ENCODE assay signal across 8 cellular contexts in the genomic region with DNA sequence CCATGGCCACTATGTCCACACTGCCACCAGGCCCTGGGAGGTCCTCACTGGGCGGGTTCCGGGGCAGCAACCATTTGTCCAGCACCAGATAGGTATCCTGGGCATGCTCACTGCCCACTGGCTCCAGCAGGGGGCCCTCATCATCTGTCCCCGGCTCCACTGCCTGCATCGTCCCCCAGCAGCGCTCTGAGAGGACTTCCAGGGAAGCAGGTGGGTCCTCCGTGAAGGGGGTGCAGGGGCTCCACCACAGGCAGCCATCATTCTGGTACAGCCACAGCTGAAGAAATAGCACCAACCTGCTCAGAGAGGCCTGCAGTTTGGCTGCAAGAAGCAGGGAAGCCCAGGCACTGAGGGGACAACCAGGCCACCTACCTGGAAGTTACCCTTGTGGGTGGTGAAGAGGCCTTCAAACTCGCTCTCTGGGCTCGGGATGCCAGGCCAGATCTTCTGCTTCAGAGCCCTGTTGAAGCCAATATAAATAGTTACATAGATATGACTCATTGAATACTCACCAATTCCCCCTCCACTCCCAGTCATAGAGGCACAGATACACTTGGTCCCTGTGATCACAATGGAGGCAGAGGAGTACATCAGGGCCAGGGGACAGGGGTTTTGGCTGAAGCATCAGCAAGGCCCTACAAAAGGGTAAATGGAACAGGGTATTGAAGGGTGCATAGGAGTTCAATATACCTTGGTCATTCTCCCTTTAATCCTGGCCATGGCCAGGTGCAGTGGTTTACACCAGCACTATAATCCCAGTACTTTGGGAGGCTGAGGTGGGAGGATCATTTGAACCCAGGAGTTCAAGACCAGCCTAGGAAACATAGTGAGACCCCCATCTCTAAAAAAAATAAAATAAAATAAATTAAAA. TPM values are rescaled to one million over a fixed set of nuclear protein-coding genes. Genes with fewer than 3 reads are reported as not detected.
DNase-seq lines count a peak whose midpoint lies in the region; ATAC-seq and TF ChIP-seq lines count a peak whose summit lies in the region.

No MANE protein-coding gene starts in this region.

- H3K9me3 Mint-ChIP-seq in activated naive CD4-positive, alpha-beta T cell treated with anti-CD3 and anti-CD28 coated beads for 36 hours: no peaks in the 10 kb centered on the region

- peaks cover 11% of the 10 kb centered on the region for H3K36me3 Mint-ChIP-seq in activated naive CD4-positive, alpha-beta T cell treated with anti-CD3 and anti-CD28 coated beads for 36 hours (ENCODE audit: low read depth)

- no peak for ATAC-seq in GM21825 (IDR thresholded peaks at IDR 0.05; ENCODE audit: unreplicated experiment)

- H3K9me3 ChIP-seq in uterus: no peaks in the 10 kb centered on the region

- H3K27ac Mint-ChIP-seq in activated naive CD4-positive, alpha-beta T cell treated with anti-CD3 and anti-CD28 coated beads for 36 hours: peak overlapping the region; percentile 14

- peak overlapping the region; percentile 63 to 93 for H3K27ac ChIP-seq in uterus

- peaks cover 8% of the 10 kb centered on the region for H3K27me3 Mint-ChIP-seq in activated naive CD4-positive, alpha-beta T cell treated with anti-CD3 and anti-CD28 coated beads for 36 hours (ENCODE audit: low read depth)

- TF ChIP-seq CTCF in astrocyte of the cerebellum (IDR thresholded peaks at IDR 0.05; ENCODE audit: low read depth, low read length, missing control alignments) (peak; percentile 61), kidney epithelial cell (IDR thresholded peaks at IDR 0.05; ENCODE audit: insufficient read depth, low read length, poor library complexity, severe bottlenecking) (peak; percentile 63), uterus (IDR thresholded peaks at IDR 0.05) (peak; percentile 21 to 32 (median 31))

- H3K4me1 Mint-ChIP-seq in activated naive CD4-positive, alpha-beta T cell treated with anti-CD3 and anti-CD28 coated beads for 36 hours (ENCODE audit: low read depth): peaks cover 54% of the 10 kb centered on the region

- H3K4me3 ChIP-seq in astrocyte of the cerebellum (ENCODE audit: low read depth, low read length) (no peak overlapping the region), kidney epithelial cell (ENCODE audit: low read depth, low read length) (no peak overlapping the region), uterus (no peak overlapping the region)

- H3K4me3 Mint-ChIP-seq in activated naive CD4-positive, alpha-beta T cell treated with anti-CD3 and anti-CD28 coated beads for 36 hours: peak overlapping the region; percentile 19

- peak; percentile 30 for DNase-seq in activated naive CD4-positive, alpha-beta T cell treated with anti-CD3 and anti-CD28 coated beads for 36 hours
- DNase-seq in activated naive CD4-positive, alpha-beta T cell treated with anti-CD3 and anti-CD28 coated beads, Interleukin-2, amount 50 U/mL, for 16 hours: no peak
- DNase-seq in NCI-H510A (lab: John Stamatoyannopoulos, UW) (peak; percentile 36), astrocyte of the cerebellum (ENCODE audit: low read depth) (no peak), kidney epithelial cell (ENCODE audit: low read depth) (no peak), uterus (no peak), 8988T (no peak)

- TF ChIP-seq POLR2A in uterus (IDR thresholded peaks at IDR 0.05): no peak

- CTCF ChIA-PET in activated naive CD4-positive, alpha-beta T cell treated with anti-CD3 and anti-CD28 coated beads for 36 hours (lab: Charles Lee): no interaction called here

- no peaks in the 10 kb centered on the region for H3K36me3 ChIP-seq in kidney epithelial cell (ENCODE audit: control insufficient read depth, insufficient read depth, low read length)
- H3K36me3 ChIP-seq in uterus: no peaks in the 10 kb centered on the region

- peaks cover 12 to 23% of the 10 kb centered on the region in 2 donors for H3K4me1 ChIP-seq in uterus

- in situ Hi-C loops in astrocyte of the cerebellum (cut with HindIII; ENCODE audit: low sequenced_read_pairs): no loop called here

- intact Hi-C loops in activated naive CD4-positive, alpha-beta T cell treated with anti-CD3 and anti-CD28 coated beads for 36 hours (cut with micrococcal nuclease): loop anchor here (10.0 kb wide), 1 partner anchor 724 kb away; the partner anchor contains the start of gene ILF3
- intact Hi-C loops in uterus (cut with DNase I; ENCODE audit: low total_unique reads): no loop called here

- H3K27me3 ChIP-seq in kidney epithelial cell (ENCODE audit: control insufficient read depth, insufficient read depth, low read length): peaks cover 12% of the 10 kb centered on the region
- peaks cover 12 to 18% of the 10 kb centered on the region in 2 donors for H3K27me3 ChIP-seq in uterus

RNA-seq across cellular contexts. Expression of gene SWSAP1, which starts 4.1 kb away (rescaled TPM):
- total RNA-seq in activated naive CD4-positive, alpha-beta T cell treated with anti-CD3 and anti-CD28 coated beads for 36 hours: 1 to 10 TPM; 1.1 to 2.1 TPM
- total RNA-seq in kidney epithelial cell: 2.9 and 4.0 TPM in 2 replicates
- 1 to 10 TPM in 1 of 4 donors, under 1 TPM in 3; 0.48 to 3.5 (median 0.68) TPM for total RNA-seq in uterus

RNA-seq across cellular contexts. Expression of gene EPOR, which starts 5.6 kb away (rescaled TPM):
- 1 to 10 TPM; 3.9 to 4.3 TPM for total RNA-seq in activated naive CD4-positive, alpha-beta T cell treated with anti-CD3 and anti-CD28 coated beads for 36 hours
- 3.0 and 4.4 TPM in 2 replicates for total RNA-seq in kidney epithelial cell
- total RNA-seq in uterus: 1 to 10 TPM; 1.8 to 5.9 (median 4.1) TPM

RNA-seq across cellular contexts. Expression of gene PLPPR2, which starts 23.3 kb away (rescaled TPM):
- 1 to 10 TPM; 2.6 to 2.8 TPM for total RNA-seq in activated naive CD4-positive, alpha-beta T cell treated with anti-CD3 and anti-CD28 coated beads for 36 hours
- total RNA-seq in kidney epithelial cell: 6.7 and 14.0 TPM in 2 replicates
- 10 to 100 TPM in 3 of 4 donors, 1 to 10 TPM in 1; 4.1 to 71.7 (median 23.7) TPM for total RNA-seq in uterus

RNA-seq across cellular contexts. Expression of gene CCDC159, which starts 32.2 kb away (rescaled TPM):
- total RNA-seq in activated naive CD4-positive, alpha-beta T cell treated with anti-CD3 and anti-CD28 coated beads for 36 hours: 10 to 100 TPM; 15.2 to 16.5 TPM
- total RNA-seq in kidney epithelial cell: 8.2 and 21.6 TPM in 2 replicates
- total RNA-seq in uterus: 10 to 100 TPM in 3 of 4 donors, 1 to 10 TPM in 1; 1.2 to 46.2 (median 16.4) TPM

RNA-seq across cellular contexts. Expression of gene TMEM205, which starts 32.5 kb away (rescaled TPM):
- total RNA-seq in activated naive CD4-positive, alpha-beta T cell treated with anti-CD3 and anti-CD28 coated beads for 36 hours: 10 to 100 TPM; 21.4 to 24.2 TPM
- total RNA-seq in kidney epithelial cell: 307 and 377 TPM in 2 replicates
- total RNA-seq in uterus: 100 to 1,000 TPM in 1 of 4 donors, 10 to 100 TPM in 3; 41.2 to 117 (median 77.4) TPM

Comparison
In these comparisons a context has a peak if more than half of its experiments do, and no peak if none do; other contexts are left out.
1. DNase-seq: peak in activated naive CD4-positive, alpha-beta T cell treated with anti-CD3 and anti-CD28 coated beads for 36 hours (single experiment) and NCI-H510A (single experiment); none in activated naive CD4-positive, alpha-beta T cell treated with anti-CD3 and anti-CD28 coated beads, Interleukin-2, amount 50 U/mL, for 16 hours (single experiment), astrocyte of the cerebellum (single experiment), kidney epithelial cell (single experiment), uterus (0 of 2) and 8988T (single experiment).
2. Peak in every context shown above with its lines, with median percentiles within 50 percentile points of each other: CTCF ChIP-seq.